In the genomic region with DNA sequence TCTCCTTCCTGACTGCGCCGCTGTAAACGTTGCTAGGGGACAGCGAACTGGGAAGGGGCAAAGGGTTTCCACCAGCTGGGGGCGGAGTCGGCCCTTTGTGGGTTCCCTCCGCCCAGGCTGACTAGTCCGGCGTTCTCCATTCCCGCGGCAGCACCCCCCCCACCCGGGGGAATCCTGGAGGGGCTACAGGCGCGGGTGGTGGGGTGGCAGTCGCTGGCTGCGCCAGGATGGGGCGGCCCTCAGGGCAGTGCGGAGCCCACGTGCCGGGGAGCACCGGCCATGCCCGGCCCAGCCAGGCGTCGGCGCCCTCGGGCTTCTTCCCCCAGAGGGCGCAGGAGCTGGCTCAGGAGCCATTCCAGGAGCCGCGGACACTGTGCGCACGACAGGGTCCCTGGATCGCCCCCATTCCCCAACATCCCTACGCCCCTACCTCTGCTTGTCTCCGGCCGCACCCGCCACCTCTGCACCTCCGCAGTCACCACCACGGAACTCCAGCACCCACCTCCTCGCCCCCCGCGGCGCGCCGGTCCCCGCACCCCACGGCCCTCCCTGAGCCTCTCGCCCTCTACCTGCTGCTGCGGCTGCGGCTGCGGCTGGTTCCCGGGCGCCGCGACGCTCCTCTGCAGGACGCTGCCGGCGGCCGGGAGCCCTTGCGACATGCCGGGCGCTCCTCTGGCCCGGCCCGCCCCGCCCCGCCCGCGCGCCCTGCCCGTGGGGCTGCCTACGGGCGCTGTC, we compare ENCODE assay signal across 8 cellular contexts. TPM values are rescaled to one million over a fixed set of nuclear protein-coding genes. Genes with fewer than 3 reads are reported as not detected.
DNase-seq lines count a peak whose midpoint lies in the region; ATAC-seq and TF ChIP-seq lines count a peak whose summit lies in the region.

No MANE protein-coding gene starts in this region.

- peaks cover 19% of the 10 kb centered on the region for H3K36me3 Mint-ChIP-seq in activated CD8-positive, alpha-beta T cell treated with anti-CD3 and anti-CD28 coated beads, Interleukin-2, amount 10 ng/mL, durations not matched to agents 7 days and 5 days (ENCODE audit: low read depth)

- peak; percentile 47 for ATAC-seq in HG02884 (IDR thresholded peaks at IDR 0.05; ENCODE audit: unreplicated experiment)
- peak; percentile 82 for ATAC-seq in activated CD8-positive, alpha-beta T cell treated with anti-CD3 and anti-CD28 coated beads, Interleukin-2, amount 10 ng/mL, durations not matched to agents 7 days and 5 days
- peak; percentile 37 for ATAC-seq in thoracic aorta (ENCODE audit: insufficient number of reproducible peaks, low FRiP score, low read depth)

- CTCF ChIA-PET in activated CD8-positive, alpha-beta T cell treated with anti-CD3 and anti-CD28 coated beads, Interleukin-2, amount 10 ng/mL, durations not matched to agents 7 days and 5 days (lab: Charles Lee): interaction anchor here (0.6 to 4.1 kb wide), 17 partner anchors 8 to 244 kb away, joined by 3 to 37 read pairs (median 4); no protein-coding TSS in a partner anchor

- H3K4me3 Mint-ChIP-seq in activated CD8-positive, alpha-beta T cell treated with anti-CD3 and anti-CD28 coated beads, Interleukin-2, amount 10 ng/mL, durations not matched to agents 7 days and 5 days: peak overlapping the region; percentile 87

- H3K4me1 Mint-ChIP-seq in activated CD8-positive, alpha-beta T cell treated with anti-CD3 and anti-CD28 coated beads, Interleukin-2, amount 10 ng/mL, durations not matched to agents 7 days and 5 days (ENCODE audit: low read depth): peaks cover 52% of the 10 kb centered on the region

- H3K27me3 ChIP-seq in esophagus (ENCODE audit: control insufficient read depth in 1 of 2, insufficient read depth in 2 of 2, low read length in 2 of 2) (no peaks in the 10 kb centered on the region), thoracic aorta (replicated peaks; ENCODE audit: insufficient read depth) (no peaks in the 10 kb centered on the region)

- DNase-seq in SHP77 (lab: John Stamatoyannopoulos, UW) (peak; percentile 24 to 32), SHP77 treated with DMSO at 0.1 percent for 48 hours (lab: John Stamatoyannopoulos, UW) (no peak), NCI-H2171 (lab: John Stamatoyannopoulos, UW) (peak; percentile 67), myocyte (ENCODE audit: low read depth) (peak; percentile 41), thoracic aorta (ENCODE audit: low spot score) (peak; percentile 4)
- peak; percentile 64 for DNase-seq in activated CD8-positive, alpha-beta T cell treated with anti-CD3 and anti-CD28 coated beads, Interleukin-2, amount 10 ng/mL, durations not matched to agents 7 days and 5 days

- H3K27ac Mint-ChIP-seq in activated CD8-positive, alpha-beta T cell treated with anti-CD3 and anti-CD28 coated beads, Interleukin-2, amount 10 ng/mL, durations not matched to agents 7 days and 5 days: peak overlapping the region; percentile 80

- WGBS in esophagus, 2 donors: 0 to 1% methylated on average over 51 to 72 of the region's 72 CpGs

- peak; percentile 50 for TF ChIP-seq CTCF in thoracic aorta (IDR thresholded peaks at IDR 0.05)

- H3K9me3 ChIP-seq in esophagus (ENCODE audit: control insufficient read depth in 2 of 2, insufficient read depth in 1 of 2, low read depth in 1 of 2, low read length in 1 of 2) (no peaks in the 10 kb centered on the region), thoracic aorta (no peaks in the 10 kb centered on the region)

- peaks cover 10 to 12% of the 10 kb centered on the region in 2 donors for H3K4me1 ChIP-seq in esophagus (ENCODE audit: control insufficient read depth in 2 of 2, insufficient read depth in 2 of 2, low read length in 1 of 2)
- H3K4me1 ChIP-seq in thoracic aorta (ENCODE audit: control insufficient read depth in 1 of 2, low read depth in 2 of 2): peaks cover 6 to 17% of the 10 kb centered on the region in 2 donors

- peak overlapping the region; percentile 54 to 79 for H3K27ac ChIP-seq in esophagus (ENCODE audit: low read depth in 2 of 2, low read length in 1 of 2)
- no peak overlapping the region for H3K27ac ChIP-seq in thoracic aorta

- H3K27me3 Mint-ChIP-seq in activated CD8-positive, alpha-beta T cell treated with anti-CD3 and anti-CD28 coated beads, Interleukin-2, amount 10 ng/mL, durations not matched to agents 7 days and 5 days (ENCODE audit: low read depth): peaks cover 5% of the 10 kb centered on the region

- H3K36me3 ChIP-seq in esophagus (ENCODE audit: control insufficient read depth in 2 of 2, insufficient read depth in 2 of 2, low read length in 1 of 2) (no peaks in the 10 kb centered on the region), thoracic aorta (no peaks in the 10 kb centered on the region)

- H3K4me3 ChIP-seq in esophagus (ENCODE audit: low read depth in 1 of 2, low read length in 2 of 2) (peak overlapping the region; percentile 49 to 59), thoracic aorta (peak overlapping the region; percentile 78)

- H3K9me3 Mint-ChIP-seq in activated CD8-positive, alpha-beta T cell treated with anti-CD3 and anti-CD28 coated beads, Interleukin-2, amount 10 ng/mL, durations not matched to agents 7 days and 5 days (ENCODE audit: insufficient read depth): no peaks in the 10 kb centered on the region

- POLR2A ChIA-PET in activated CD8-positive, alpha-beta T cell treated with anti-CD3 and anti-CD28 coated beads, Interleukin-2, amount 10 ng/mL, durations not matched to agents 7 days and 5 days (lab: Charles Lee): interaction anchor here (0.8 to 1.1 kb wide), 2 partner anchors 15 to 308 kb away, joined by 3 to 4 read pairs; no protein-coding TSS in a partner anchor

RNA-seq across cellular contexts. Expression of a gene that starts 0.4 kb away (rescaled TPM):
- 10 to 100 TPM; 31.3 to 32.6 TPM for total RNA-seq in activated CD8-positive, alpha-beta T cell treated with anti-CD3 and anti-CD28 coated beads, Interleukin-2, amount 10 ng/mL, durations not matched to agents 7 days and 5 days
- 1 to 10 TPM; 1.7 to 1.8 TPM for polyA plus RNA-seq in esophagus
- total RNA-seq in myocyte (0.51 and 0.94 TPM in 2 replicates), thoracic aorta (10 to 100 TPM in 1 of 2 donors, 1 to 10 TPM in 1; 2.2 to 26.6 TPM)
- 0.78 TPM for polyA plus RNA-seq in myocyte (2012)

Comparison
In these comparisons a context has a peak if more than half of its experiments do, and no peak if none do; other contexts are left out.
1. H3K27ac ChIP-seq: peak in esophagus (2 of 2); none in thoracic aorta (0 of 2).
2. Peak in every context shown above with its lines, with median percentiles within 50 percentile points of each other: ATAC-seq.